In the genomic region with DNA sequence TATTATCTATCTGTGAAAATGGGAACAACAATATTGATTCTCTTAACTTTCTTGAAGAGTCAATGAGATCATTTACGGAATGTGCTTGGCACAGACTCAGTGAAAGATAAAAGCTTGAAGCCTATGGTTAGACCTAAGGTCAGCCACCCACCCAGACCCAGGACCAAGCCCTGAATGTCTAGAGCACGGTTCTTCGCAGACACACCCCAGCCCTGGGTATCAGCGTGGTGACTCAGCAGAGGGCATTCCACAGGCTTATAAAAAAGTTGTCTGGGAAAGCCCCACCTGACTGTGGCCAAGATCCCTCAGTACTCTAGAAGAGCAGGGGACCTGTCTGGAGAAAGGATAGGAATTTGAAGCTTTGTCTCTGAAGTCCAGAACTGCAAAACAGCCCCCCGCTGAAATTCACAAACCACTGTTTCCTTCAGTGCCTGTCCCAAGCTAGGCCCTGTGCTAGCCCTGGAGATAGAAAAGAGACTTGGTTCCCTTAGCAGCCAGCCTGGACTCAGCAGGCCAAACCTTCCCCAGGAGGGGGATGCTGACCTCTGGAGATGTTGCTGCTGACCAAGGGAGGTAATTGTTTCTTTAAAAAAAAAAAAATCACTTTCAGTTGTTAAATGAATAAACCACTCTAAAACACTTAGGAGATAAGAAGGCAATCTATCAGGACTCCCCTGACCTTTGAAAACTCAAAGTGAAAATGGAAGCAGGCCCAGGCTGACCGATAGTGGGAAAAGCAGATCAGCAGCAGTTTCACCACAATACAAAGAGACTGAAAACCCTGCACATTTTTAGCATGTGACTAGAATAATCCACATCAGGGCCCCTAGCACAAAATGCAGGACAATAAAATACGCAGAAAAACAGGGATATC, we compare ENCODE assay signal across 9 cellular contexts.
DNase-seq lines count a peak whose midpoint lies in the region; ATAC-seq, FAIRE-seq and TF ChIP-seq lines count a peak whose summit lies in the region.
"Had no signal": no experiment of that assay in that cellular context is flagged by ENCODE, and none has a peak within 500 bp of the region (broad histone marks: within the 10 kb centered on the region; RNA-seq: fewer than 3 reads in every experiment).

No MANE protein-coding gene starts in this region.

- peak; percentile 48 to 52 for TF ChIP-seq RAD21 in liver (IDR thresholded peaks at IDR 0.05)

- no peaks in the 10 kb centered on the region for H3K9me3 ChIP-seq in liver (ENCODE audit: control insufficient read depth in 4 of 4, low read length in 3 of 4)
- H3K9me3 ChIP-seq: neutrophil had no signal

- peaks cover 11 to 27% (median 17%) of the 10 kb centered on the region in 4 donors for H3K4me1 ChIP-seq in liver (ENCODE audit: control insufficient read depth in 4 of 4, insufficient read depth in 4 of 4, low read length in 3 of 4)

- H3K4me3 ChIP-seq in liver (ENCODE audit: low read depth in 1 of 3, low read length in 3 of 3), result no peak overlapping the region

- H3K27ac ChIP-seq in liver (ENCODE audit: low read depth in 1 of 2, low read length in 2 of 2), result peak overlapping the region; percentile 17 to 74
- H3K27ac ChIP-seq: neutrophil had no signal

- DNase-seq in GM12892 (ENCODE audit: insufficient read length) (no peak), NCI-H2227 treated with DMSO at 0.1 percent for 48 hours (lab: John Stamatoyannopoulos, UW) (no peak), GF-D8 (lab: John Stamatoyannopoulos, UW) (no peak), NCI-H345 (lab: John Stamatoyannopoulos, UW) (no peak)
- peak; percentile 36 for DNase-seq in activated T-helper 1 cell treated with anti-CD3 and anti-CD28 coated beads, Interleukin-12 subunit alpha, Interleukin-12 subunit beta, Interleukin-2, Interleukin-4 antibody, amounts not matched to agents 30 ng/mL and 10 ng/mL and 1 ng/mL, durations not matched to agents 14 hours and 24 hours and 36 hours (ENCODE audit: low spot score)

- peaks cover 4% of the 10 kb centered on the region for H3K9me3 Mint-ChIP-seq in activated T-helper 1 cell treated with anti-CD3 and anti-CD28 coated beads, Interleukin-12 subunit alpha, Interleukin-12 subunit beta, Interleukin-2, Interleukin-4 antibody, amounts not matched to agents 30 ng/mL and 10 ng/mL and 1 ng/mL, durations not matched to agents 14 hours and 24 hours and 36 hours

- peaks cover 94% of the 10 kb centered on the region for H3K4me1 Mint-ChIP-seq in activated T-helper 1 cell treated with anti-CD3 and anti-CD28 coated beads, Interleukin-12 subunit alpha, Interleukin-12 subunit beta, Interleukin-2, Interleukin-4 antibody, amounts not matched to agents 30 ng/mL and 10 ng/mL and 1 ng/mL, durations not matched to agents 14 hours and 24 hours and 36 hours (ENCODE audit: low read depth)

- peak overlapping the region in 1 of 2 donors; percentile 68 for H3K9ac ChIP-seq in liver (ENCODE audit: low read depth in 1 of 2, low read length in 2 of 2)

- peak overlapping the region; percentile 71 for H3K27ac Mint-ChIP-seq in activated T-helper 1 cell treated with anti-CD3 and anti-CD28 coated beads, Interleukin-12 subunit alpha, Interleukin-12 subunit beta, Interleukin-2, Interleukin-4 antibody, amounts not matched to agents 30 ng/mL and 10 ng/mL and 1 ng/mL, durations not matched to agents 14 hours and 24 hours and 36 hours

- TF ChIP-seq POLR2A in GM12892 (IDR thresholded peaks at IDR 0.05; ENCODE audit: low read depth, low read length), result no peak

- peak; percentile 91 for FAIRE-seq in GM12892 (lab: Jason Lieb, UNC)

- intact Hi-C loops in activated T-helper 1 cell treated with anti-CD3 and anti-CD28 coated beads, Interleukin-12 subunit alpha, Interleukin-12 subunit beta, Interleukin-2, Interleukin-4 antibody, amounts not matched to agents 30 ng/mL and 10 ng/mL and 1 ng/mL, durations not matched to agents 14 hours and 24 hours and 36 hours (cut with micrococcal nuclease), result loop anchor here (1.0 to 10.0 kb wide), 10 partner anchors 10 to 1421 kb away; partner anchors contain the start of genes ABTB2, APIP, CAPRIN1 and NAT10

- TF ChIP-seq CTCF in liver (IDR thresholded peaks at IDR 0.05; ENCODE audit: low read depth, low read length, missing input control), result no peak

- H3K4me3 Mint-ChIP-seq in activated T-helper 1 cell treated with anti-CD3 and anti-CD28 coated beads, Interleukin-12 subunit alpha, Interleukin-12 subunit beta, Interleukin-2, Interleukin-4 antibody, amounts not matched to agents 30 ng/mL and 10 ng/mL and 1 ng/mL, durations not matched to agents 14 hours and 24 hours and 36 hours, result peak overlapping the region; percentile 65

- peaks cover 5% of the 10 kb centered on the region for H3K36me3 Mint-ChIP-seq in activated T-helper 1 cell treated with anti-CD3 and anti-CD28 coated beads, Interleukin-12 subunit alpha, Interleukin-12 subunit beta, Interleukin-2, Interleukin-4 antibody, amounts not matched to agents 30 ng/mL and 10 ng/mL and 1 ng/mL, durations not matched to agents 14 hours and 24 hours and 36 hours (ENCODE audit: low read depth)

- H3K27me3 ChIP-seq in liver (ENCODE audit: control insufficient read depth in 4 of 4, insufficient read depth in 4 of 4, low read length in 3 of 4), result no peaks in the 10 kb centered on the region
- H3K27me3 ChIP-seq: neutrophil had no signal

- no peaks in the 10 kb centered on the region for H3K36me3 ChIP-seq in liver (ENCODE audit: control insufficient read depth in 4 of 4, insufficient read depth in 3 of 4, low read depth in 1 of 4, low read length in 3 of 4)
- H3K36me3 ChIP-seq: neutrophil had no signal

- WGBS in liver, result 48% methylated on average over 7 of the region's 7 CpGs

- peaks cover 12% of the 10 kb centered on the region for H3K27me3 Mint-ChIP-seq in activated T-helper 1 cell treated with anti-CD3 and anti-CD28 coated beads, Interleukin-12 subunit alpha, Interleukin-12 subunit beta, Interleukin-2, Interleukin-4 antibody, amounts not matched to agents 30 ng/mL and 10 ng/mL and 1 ng/mL, durations not matched to agents 14 hours and 24 hours and 36 hours (ENCODE audit: insufficient read depth)

- ATAC-seq in GM21515 (IDR thresholded peaks at IDR 0.05; ENCODE audit: unreplicated experiment) (peak; percentile 71), HG03571 (IDR thresholded peaks at IDR 0.05; ENCODE audit: unreplicated experiment) (peak; percentile 67)

TF ChIP-seq in liver, 16 proteins besides CTCF, POLR2A, EP300 and RAD21 (continues in another document):
- TF ChIP-seq FOXA1 (IDR thresholded peaks at IDR 0.05) (no peak), JUND (IDR thresholded peaks at IDR 0.05) (peak; percentile 50 to 52), FOXA2 (IDR thresholded peaks at IDR 0.05) (no peak), NR2F2 (IDR thresholded peaks at IDR 0.05) (peak; percentile 45), YY1 (IDR thresholded peaks at IDR 0.05) (peak; percentile 83), SP1 (IDR thresholded peaks at IDR 0.05) (peak; percentile 34), RXRA (IDR thresholded peaks at IDR 0.05) (peak; percentile 72), TAF1 (conservative IDR thresholded peaks at IDR 0.05) (no peak), EGR1 (IDR thresholded peaks at IDR 0.05; ENCODE audit: low read depth in 2 of 2) (peak in 1 of 2 donors; percentile 20), HNF4G (IDR thresholded peaks at IDR 0.05) (no peak), GABPA (IDR thresholded peaks at IDR 0.05 in 1 of 2, conservative IDR thresholded peaks at IDR 0.05 in 1 of 2) (no peak), ATF3 (IDR thresholded peaks at IDR 0.05) (no peak), HNF4A (conservative IDR thresholded peaks at IDR 0.05) (peak; percentile 33 to 49)
- TF ChIP-seq, protein P1, sequence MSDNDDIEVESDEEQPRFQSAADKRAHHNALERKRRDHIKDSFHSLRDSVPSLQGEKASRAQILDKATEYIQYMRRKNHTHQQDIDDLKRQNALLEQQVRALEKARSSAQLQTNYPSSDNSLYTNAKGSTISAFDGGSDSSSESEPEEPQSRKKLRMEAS (IDR thresholded peaks at IDR 0.05), result peak; percentile 69
- TF ChIP-seq, protein P2, sequence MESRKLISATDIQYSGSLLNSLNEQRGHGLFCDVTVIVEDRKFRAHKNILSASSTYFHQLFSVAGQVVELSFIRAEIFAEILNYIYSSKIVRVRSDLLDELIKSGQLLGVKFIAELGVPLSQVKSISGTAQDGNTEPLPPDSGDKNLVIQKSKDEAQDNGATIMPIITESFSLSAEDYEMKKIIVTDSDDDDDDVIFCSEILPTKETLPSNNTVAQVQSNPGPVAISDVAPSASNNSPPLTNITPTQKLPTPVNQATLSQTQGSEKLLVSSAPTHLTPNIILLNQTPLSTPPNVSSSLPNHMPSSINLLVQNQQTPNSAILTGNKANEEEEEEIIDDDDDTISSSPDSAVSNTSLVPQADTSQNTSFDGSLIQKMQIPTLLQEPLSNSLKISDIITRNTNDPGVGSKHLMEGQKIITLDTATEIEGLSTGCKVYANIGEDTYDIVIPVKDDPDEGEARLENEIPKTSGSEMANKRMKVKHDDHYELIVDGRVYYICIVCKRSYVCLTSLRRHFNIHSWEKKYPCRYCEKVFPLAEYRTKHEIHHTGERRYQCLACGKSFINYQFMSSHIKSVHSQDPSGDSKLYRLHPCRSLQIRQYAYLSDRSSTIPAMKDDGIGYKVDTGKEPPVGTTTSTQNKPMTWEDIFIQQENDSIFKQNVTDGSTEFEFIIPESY (IDR thresholded peaks at IDR 0.05), result peak; percentile 61
